ENCODE assay signal across 10 cellular contexts in genomic region chr3:4995500-4996053, GRCh38. TPM values are rescaled to one million over a fixed set of nuclear protein-coding genes. Genes with fewer than 3 reads are reported as not detected.
A peak's percentile ranks its signal among the peaks of the same experiment; 100 is the strongest.
DNase-seq lines count a peak whose midpoint lies in the region; ATAC-seq and TF ChIP-seq lines count a peak whose summit lies in the region.
"Had no signal": no experiment of that assay in that cellular context is flagged by ENCODE, and none has a peak within 500 bp of the region (broad histone marks: within the 10 kb centered on the region; RNA-seq: fewer than 3 reads in every experiment).

No MANE protein-coding gene starts in this region.

- 77 to 92% (median 87%) methylated on average over 9 of the region's 9 CpGs for WGBS in stomach, 5 donors
- WGBS in lower leg skin, 2 donors = 81% methylated on average over 9 of the region's 9 CpGs

- H3K27ac Mint-ChIP-seq in HFFc6 = peak overlapping the region; percentile 99
- H3K27ac Mint-ChIP-seq in activated CD8-positive, alpha-beta memory T cell treated with anti-CD3 and anti-CD28 coated beads, Interleukin-2, amount 10 ng/mL, durations not matched to agents 7 days and 5 days = no peak overlapping the region

- intact Hi-C loops in stomach (cut with DNase I; ENCODE audit: low total_unique reads) (no loop called here), lower leg skin (cut with DNase I; ENCODE audit: low total_unique reads) (no loop called here)

- peaks cover 0 to 5% (median 2%) of the 10 kb centered on the region in 4 donors for H3K4me1 ChIP-seq in stomach
- H3K4me1 ChIP-seq: Peyer's patch had no signal

- no peaks in the 10 kb centered on the region for H3K36me3 ChIP-seq in stomach
- H3K36me3 ChIP-seq: Peyer's patch had no signal

- peaks cover 48% of the 10 kb centered on the region for H3K4me1 Mint-ChIP-seq in HFFc6 (ENCODE audit: low read depth)
- peaks cover 56% of the 10 kb centered on the region for H3K4me1 Mint-ChIP-seq in activated CD8-positive, alpha-beta memory T cell treated with anti-CD3 and anti-CD28 coated beads, Interleukin-2, amount 10 ng/mL, durations not matched to agents 7 days and 5 days

- DNase-seq in HFFc6 (peak; percentile 83), glomerular visceral epithelial cell (ENCODE audit: extremely low spot score) (peak; percentile 95), stomach (no peak), lower leg skin (ENCODE audit: low spot score in 2 of 2) (no peak), GM10266 (ENCODE audit: extremely low spot score) (no peak)
- peak; percentile 33 for DNase-seq in activated CD8-positive, alpha-beta memory T cell treated with anti-CD3 and anti-CD28 coated beads, Interleukin-2, amount 10 ng/mL, durations not matched to agents 7 days and 5 days
- no peak for DNase-seq in effector CD4-positive, alpha-beta T cell
- DNase-seq: retina had no signal

- H3K9me3 ChIP-seq in stomach = no peaks in the 10 kb centered on the region
- H3K9me3 ChIP-seq: Peyer's patch had no signal

- H3K27me3 Mint-ChIP-seq in HFFc6 (ENCODE audit: insufficient read depth) = no peaks in the 10 kb centered on the region
- H3K27me3 Mint-ChIP-seq in activated CD8-positive, alpha-beta memory T cell treated with anti-CD3 and anti-CD28 coated beads, Interleukin-2, amount 10 ng/mL, durations not matched to agents 7 days and 5 days = no peaks in the 10 kb centered on the region

- H3K27me3 ChIP-seq in stomach = no peaks in the 10 kb centered on the region
- H3K27me3 ChIP-seq: Peyer's patch had no signal

- no peak for TF ChIP-seq POLR2A in stomach (IDR thresholded peaks at IDR 0.05)
- no peak for TF ChIP-seq POLR2A in lower leg skin (IDR thresholded peaks at IDR 0.05)

- CTCF ChIA-PET in activated CD8-positive, alpha-beta memory T cell treated with anti-CD3 and anti-CD28 coated beads, Interleukin-2, amount 10 ng/mL, durations not matched to agents 7 days and 5 days (lab: Charles Lee) = interaction anchor here (1.4 to 2.6 kb wide), 2 partner anchors 31 to 284 kb away, joined by 5 to 7 read pairs; no protein-coding TSS in a partner anchor

- H3K36me3 Mint-ChIP-seq in HFFc6 (ENCODE audit: low read depth) = no peaks in the 10 kb centered on the region
- peaks cover 2% of the 10 kb centered on the region for H3K36me3 Mint-ChIP-seq in activated CD8-positive, alpha-beta memory T cell treated with anti-CD3 and anti-CD28 coated beads, Interleukin-2, amount 10 ng/mL, durations not matched to agents 7 days and 5 days

- TF ChIP-seq CTCF in HFFc6 (IDR thresholded peaks at IDR 0.05) (no peak), stomach (IDR thresholded peaks at IDR 0.05) (no peak), lower leg skin (IDR thresholded peaks at IDR 0.05) (no peak), GM10266 (IDR thresholded peaks at IDR 0.05; ENCODE audit: control insufficient read depth, insufficient read depth, low read depth, missing control alignments) (no peak)

- no peak for TF ChIP-seq EP300 in stomach (IDR thresholded peaks at IDR 0.05)

- H3K4me3 ChIP-seq in stomach (no peak overlapping the region), lower leg skin (ENCODE audit: low read depth, poor library complexity, severe bottlenecking) (no peak overlapping the region)
- H3K4me3 ChIP-seq: Peyer's patch had no signal

- H3K4me3 Mint-ChIP-seq in HFFc6 = peak overlapping the region; percentile 24
- H3K4me3 Mint-ChIP-seq in activated CD8-positive, alpha-beta memory T cell treated with anti-CD3 and anti-CD28 coated beads, Interleukin-2, amount 10 ng/mL, durations not matched to agents 7 days and 5 days = no peak overlapping the region

- H3K27ac ChIP-seq in stomach = peak overlapping the region in 4 of 5 donors; percentile 23 to 67 (median 59)

- H3K9me3 Mint-ChIP-seq in HFFc6 = no peaks in the 10 kb centered on the region
- H3K9me3 Mint-ChIP-seq in activated CD8-positive, alpha-beta memory T cell treated with anti-CD3 and anti-CD28 coated beads, Interleukin-2, amount 10 ng/mL, durations not matched to agents 7 days and 5 days (ENCODE audit: low read depth) = no peaks in the 10 kb centered on the region

- ATAC-seq in activated CD8-positive, alpha-beta memory T cell treated with anti-CD3 and anti-CD28 coated beads, Interleukin-2, amount 10 ng/mL, durations not matched to agents 7 days and 5 days = no peak
- no peak for ATAC-seq in GM18858 (IDR thresholded peaks at IDR 0.05; ENCODE audit: unreplicated experiment)

RNA-seq across cellular contexts. Expression of gene BHLHE40, which starts 16.3 kb away (rescaled TPM):
- total RNA-seq in HFFc6 (2021; fragmentation: NEBNext Ultra II Directional; extraction: Animal tissue kit (Norgen Biotek cat#: 25700)) = 10 to 100 TPM; 10.2 to 11.8 (median 10.7) TPM
- total RNA-seq in activated CD8-positive, alpha-beta memory T cell treated with anti-CD3 and anti-CD28 coated beads, Interleukin-2, amount 10 ng/mL, durations not matched to agents 7 days and 5 days = 100 to 1,000 TPM; 281 to 491 TPM
- total RNA-seq in stomach (10 to 100 TPM in 4 of 5 donors, 1 to 10 TPM in 1; 7.6 to 34.7 (median 26.6) TPM), lower leg skin (100 to 1,000 TPM in 3 of 4 donors, 10 to 100 TPM in 1; 69.9 to 178 (median 143) TPM)
- 10 to 100 TPM; 17.7 to 39.7 (median 24.1) TPM for polyA plus RNA-seq in stomach

Comparison
In these comparisons a context has a peak if more than half of its experiments do, and no peak if none do; other contexts are left out.
1. DNase-seq: peak in HFFc6 (single experiment), activated CD8-positive, alpha-beta memory T cell treated with anti-CD3 and anti-CD28 coated beads, Interleukin-2, amount 10 ng/mL, durations not matched to agents 7 days and 5 days (single experiment) and glomerular visceral epithelial cell (single experiment); none in stomach (single experiment), lower leg skin (0 of 2), GM10266 (single experiment) and effector CD4-positive, alpha-beta T cell (single experiment).